ENCODE assay signal across 22 cellular contexts in genomic region chr13:42999491-42999890, GRCh38. TPM values are rescaled to one million over a fixed set of nuclear protein-coding genes. Genes with fewer than 3 reads are reported as not detected.
DNase-seq lines count a peak whose midpoint lies in the region; ATAC-seq and TF ChIP-seq lines count a peak whose summit lies in the region.
"Had no signal": no experiment of that assay in that cellular context is flagged by ENCODE, and none has a peak within 500 bp of the region (broad histone marks: within the 10 kb centered on the region; RNA-seq: fewer than 3 reads in every experiment).

No MANE protein-coding gene starts in this region.

- peaks cover 4% of the 10 kb centered on the region for H3K4me1 ChIP-seq in IMR-90 (ENCODE audit: control insufficient read depth, insufficient read depth, low read length)
- peaks cover 9 to 12% of the 10 kb centered on the region in 2 experiments for H3K4me1 ChIP-seq in trophoblast cell (ENCODE audit: control insufficient read depth in 1 of 2, insufficient read depth in 2 of 2, low read length in 2 of 2)
- H3K4me1 ChIP-seq: BE2C had no signal

- TF ChIP-seq POLR2A in IMR-90 (IDR thresholded peaks at IDR 0.05; ENCODE audit: low read depth, low read length): no peak

- no peaks in the 10 kb centered on the region for H3K79me2 ChIP-seq in trophoblast cell (ENCODE audit: control insufficient read depth, insufficient read depth, low read length, poor library complexity)

- no peak overlapping the region for H4K12ac ChIP-seq in trophoblast cell (ENCODE audit: low read depth, low read length)

- peak overlapping the region; percentile 63; the same call in 1 of the 2 replicates for H4K91ac ChIP-seq in IMR-90 (ENCODE audit: insufficient read depth, low read depth, low read length)
- peak overlapping the region; percentile 90 for H4K91ac ChIP-seq in trophoblast cell (ENCODE audit: low read depth, low read length)

- no peak overlapping the region for H3K4me3 Mint-ChIP-seq in activated CD4-positive, alpha-beta T cell treated with anti-CD3 and anti-CD28 coated beads, Interleukin-2, amount 10 ng/mL, durations not matched to agents 24 days and 14 days
- H3K4me3 Mint-ChIP-seq: CD14-positive monocyte; CD4-positive, alpha-beta T cell; CD8-positive, alpha-beta memory T cell; GM23338; H9 had no signal

- H3K23ac ChIP-seq in IMR-90 (ENCODE audit: low read depth, low read length) (no peak overlapping the region; the same call in 1 of the 2 replicates), trophoblast cell (ENCODE audit: low read length) (no peak overlapping the region)

- H2BK5ac ChIP-seq in IMR-90 (ENCODE audit: low read depth, low read length, poor library complexity, severe bottlenecking): peak overlapping the region; percentile 15
- peak overlapping the region; percentile 86 for H2BK5ac ChIP-seq in trophoblast cell (ENCODE audit: low read depth, low read length, poor library complexity)

- TF ChIP-seq RAD21 in IMR-90 (IDR thresholded peaks at IDR 0.05; ENCODE audit: low read length): no peak

- H3K27ac ChIP-seq in IMR-90 (ENCODE audit: insufficient read depth, low read length): no peak overlapping the region
- H3K27ac ChIP-seq in trophoblast cell (ENCODE audit: low read depth, low read length): peak overlapping the region; percentile 83
- H3K27ac ChIP-seq: 22Rv1; BLaER1 treated with 17β-estradiol and CSF1 and Interleukin-3, amounts not matched to agents 10 nM and 100 nM had no signal

- H3K4me2 ChIP-seq in IMR-90 (ENCODE audit: low read depth, low read length): no peak overlapping the region
- no peak overlapping the region for H3K4me2 ChIP-seq in trophoblast cell (ENCODE audit: low read length)
- H3K4me2 ChIP-seq: BLaER1 treated with 17β-estradiol and CSF1 and Interleukin-3, amounts not matched to agents 10 nM and 100 nM; GM23338 had no signal

- no peak overlapping the region for H3K27ac Mint-ChIP-seq in activated CD4-positive, alpha-beta T cell treated with anti-CD3 and anti-CD28 coated beads, Interleukin-2, amount 10 ng/mL, durations not matched to agents 24 days and 14 days
- H3K27ac Mint-ChIP-seq: CD14-positive monocyte; CD4-positive, alpha-beta T cell; CD8-positive, alpha-beta memory T cell; GM23338; H9 had no signal

- H4K8ac ChIP-seq in IMR-90 (ENCODE audit: low read depth in 2 of 2, low read length in 2 of 2) (peak overlapping the region in 1 of 2 experiments; percentile 48; a peak in 2 of 4 replicates), trophoblast cell (ENCODE audit: low read depth, low read length) (peak overlapping the region; percentile 74)

- H3K56ac ChIP-seq in IMR-90 (ENCODE audit: extremely low read depth, insufficient read depth, low read length): no peak overlapping the region

- no peak overlapping the region for H3K4me3 ChIP-seq in IMR-90 (ENCODE audit: insufficient read depth, low read depth, low read length)
- H3K4me3 ChIP-seq in trophoblast cell (ENCODE audit: low read depth, low read length): no peak overlapping the region
- H3K4me3 ChIP-seq: BLaER1 treated with 17β-estradiol and CSF1 and Interleukin-3, amounts not matched to agents 10 nM and 100 nM; GM23338 had no signal

- H3K9ac ChIP-seq in IMR-90 (ENCODE audit: low read depth, low read length) (no peak overlapping the region), trophoblast cell (ENCODE audit: low read length) (no peak overlapping the region)
- H3K9ac ChIP-seq: BLaER1 treated with 17β-estradiol and CSF1 and Interleukin-3, amounts not matched to agents 10 nM and 100 nM had no signal

- no peaks in the 10 kb centered on the region for H3K9me3 ChIP-seq in IMR-90 (ENCODE audit: control insufficient read depth, insufficient read depth, low read length)
- H3K9me3 ChIP-seq in trophoblast cell (ENCODE audit: insufficient read depth, low read depth, low read length): no peaks in the 10 kb centered on the region
- H3K9me3 ChIP-seq: BE2C had no signal

- peaks cover 27% of the 10 kb centered on the region for H3K4me1 Mint-ChIP-seq in activated CD4-positive, alpha-beta T cell treated with anti-CD3 and anti-CD28 coated beads, Interleukin-2, amount 10 ng/mL, durations not matched to agents 24 days and 14 days
- H3K4me1 Mint-ChIP-seq: GM23338, H9 had no signal

- H2BK15ac ChIP-seq in IMR-90 (ENCODE audit: low read depth, low read length): peak overlapping the region; percentile 84

- H4K20me1 ChIP-seq in IMR-90 (ENCODE audit: insufficient read depth, low read length): no peaks in the 10 kb centered on the region
- H4K20me1 ChIP-seq: BLaER1 treated with 17β-estradiol and CSF1 and Interleukin-3, amounts not matched to agents 10 nM and 100 nM had no signal

- no TSS peak for BruUV-seq in IMR-90 (replicated peaks; lab: Mats Ljungman, UMichigan)

- H2BK120ac ChIP-seq in IMR-90 (ENCODE audit: low read depth, low read length): peak overlapping the region; percentile 23
- peak overlapping the region; percentile 91 for H2BK120ac ChIP-seq in trophoblast cell (ENCODE audit: insufficient read depth, low read length, poor library complexity)

- ATAC-seq in IMR-90 (ENCODE audit: low read depth): no peak
- no peak for ATAC-seq in GM21529 (IDR thresholded peaks at IDR 0.05; ENCODE audit: unreplicated experiment)
- ATAC-seq: GM23338, HCT116 had no signal

- DNase-seq in activated CD4-positive, alpha-beta T cell treated with anti-CD3 and anti-CD28 coated beads, Interleukin-2, amount 10 ng/mL, durations not matched to agents 24 days and 14 days: peak; percentile 56
- no peak for DNase-seq in activated CD4-positive, alpha-beta T cell treated with anti-CD3 and anti-CD28 coated beads for 1 hour
- DNase-seq in IMR-90 (no peak), trophoblast cell (no peak), NCI-H146 treated with DMSO at 0.1 percent for 48 hours (lab: John Stamatoyannopoulos, UW; ENCODE audit: unreplicated experiment) (no peak)
- DNase-seq: ACHN; AML-193; BE2C; CD4-positive, alpha-beta T cell; CD8-positive, alpha-beta memory T cell; DMS 273 treated with DMSO at 0.1 percent for 48 hours; DMS79; EL; GF-D8; H9 had no signal

- no peak overlapping the region for H4K5ac ChIP-seq in IMR-90 (ENCODE audit: low read depth, low read length)

- CTCF ChIA-PET in IMR-90 (lab: Yijun Ruan, JAX): no interaction called here

- H3K4ac ChIP-seq in IMR-90 (ENCODE audit: low read depth, low read length) (peak overlapping the region; percentile 38), trophoblast cell (ENCODE audit: low read depth, low read length) (peak overlapping the region; percentile 41)

- H2AFZ ChIP-seq in IMR-90 (replicated peaks; ENCODE audit: low read length, poor library complexity) (peak overlapping the region; percentile 18), trophoblast cell (ENCODE audit: insufficient read depth, low read length, poor library complexity) (no peak overlapping the region)
- H2AFZ ChIP-seq: GM23338 had no signal

- H3K9me3 Mint-ChIP-seq in activated CD4-positive, alpha-beta T cell treated with anti-CD3 and anti-CD28 coated beads, Interleukin-2, amount 10 ng/mL, durations not matched to agents 24 days and 14 days: peaks cover 10% of the 10 kb centered on the region
- H3K9me3 Mint-ChIP-seq: CD4-positive, alpha-beta T cell; GM23338; H9 had no signal

- POLR2A ChIA-PET in IMR-90 (lab: Charles Lee; ENCODE audit: unreplicated experiment): no interaction called here

- WGBS in IMR-90 (ENCODE audit: extremely low coverage in 2 of 2, insufficient read length in 1 of 2), 2 experiments: no CpG with 5 or more reads among the region's 2 CpGs
- WGBS in trophoblast cell (ENCODE audit: extremely low coverage, insufficient coverage, insufficient read length): no CpG with 5 or more reads among the region's 2 CpGs

- peak overlapping the region; percentile 37; the same call in 1 of the 2 replicates for H3K18ac ChIP-seq in IMR-90 (ENCODE audit: low read depth, low read length)
- H3K18ac ChIP-seq in trophoblast cell (ENCODE audit: low read length): peak overlapping the region; percentile 91

- dilution Hi-C loops in IMR-90 (cut with HindIII; ENCODE audit: low sequenced_read_pairs, unreplicated experiment): no loop called here

- H3K9me1 ChIP-seq in IMR-90 (ENCODE audit: insufficient read depth, low read length): 0 out of 2 replicates have a peak, but pooled peaks cover 5% of the 10 kb centered on the region

- H3K14ac ChIP-seq in IMR-90 (replicated peaks; ENCODE audit: low read depth, low read length): 0 out of 2 replicates have a peak overlapping the region, but pooled peaks have one; percentile 71
- peak overlapping the region; percentile 87 for H3K14ac ChIP-seq in trophoblast cell (ENCODE audit: low read length)

- H3K36me3 ChIP-seq in IMR-90 (ENCODE audit: control insufficient read depth, insufficient read depth, low read length) (no peaks in the 10 kb centered on the region), trophoblast cell (ENCODE audit: control insufficient read depth in 1 of 2, insufficient read depth in 2 of 2, low read length in 2 of 2) (no peaks in the 10 kb centered on the region)
- H3K36me3 ChIP-seq: BE2C; BLaER1 treated with 17β-estradiol and CSF1 and Interleukin-3, amounts not matched to agents 10 nM and 100 nM had no signal

- intact Hi-C loops in activated CD4-positive, alpha-beta T cell treated with anti-CD3 and anti-CD28 coated beads, Interleukin-2, amount 10 ng/mL, durations not matched to agents 24 days and 14 days (cut with micrococcal nuclease): no loop called here
- intact Hi-C loops in IMR-90 (cut with micrococcal nuclease): no loop called here

- no peaks in the 10 kb centered on the region for H3K79me1 ChIP-seq in IMR-90 (ENCODE audit: low read depth in 1 of 2, low read length in 2 of 2)
- H3K79me1 ChIP-seq in trophoblast cell (ENCODE audit: low read length): peaks cover 30% of the 10 kb centered on the region

- no peaks in the 10 kb centered on the region for H3K27me3 ChIP-seq in IMR-90 (ENCODE audit: control insufficient read depth, insufficient read depth, low read length)
- H3K27me3 ChIP-seq in trophoblast cell (ENCODE audit: insufficient read depth, low read length): no peaks in the 10 kb centered on the region
- H3K27me3 ChIP-seq: BE2C; BLaER1 treated with 17β-estradiol and CSF1 and Interleukin-3, amounts not matched to agents 10 nM and 100 nM had no signal

- no peak for TF ChIP-seq CTCF in IMR-90 (conservative IDR thresholded peaks at IDR 0.05; ENCODE audit: low read depth, low read length)

- H2AK5ac ChIP-seq in IMR-90 (ENCODE audit: low read depth, low read length) (peak overlapping the region; percentile 90), trophoblast cell (ENCODE audit: low read length) (peak overlapping the region; percentile 35)

- peak overlapping the region; percentile 11 for H2BK20ac ChIP-seq in IMR-90 (ENCODE audit: low read depth, low read length)

- no peak overlapping the region for H2AK9ac ChIP-seq in IMR-90 (replicated peaks; ENCODE audit: low read depth, low read length, poor library complexity)

- in situ Hi-C loops in IMR-90 (cut with MboI; ENCODE audit: low sequenced_read_pairs): no loop called here

- no peaks in the 10 kb centered on the region for H3K36me3 Mint-ChIP-seq in activated CD4-positive, alpha-beta T cell treated with anti-CD3 and anti-CD28 coated beads, Interleukin-2, amount 10 ng/mL, durations not matched to agents 24 days and 14 days (ENCODE audit: low read depth)
- H3K36me3 Mint-ChIP-seq: CD14-positive monocyte had no signal

- H3K27me3 Mint-ChIP-seq in activated CD4-positive, alpha-beta T cell treated with anti-CD3 and anti-CD28 coated beads, Interleukin-2, amount 10 ng/mL, durations not matched to agents 24 days and 14 days: no peaks in the 10 kb centered on the region
- H3K27me3 Mint-ChIP-seq: CD4-positive, alpha-beta T cell; CD8-positive, alpha-beta memory T cell had no signal

- peak overlapping the region; percentile 100 for H2BK12ac ChIP-seq in trophoblast cell (ENCODE audit: low read length)

RNA-seq across cellular contexts. Expression of gene EPSTI1, which starts 7.5 kb away (rescaled TPM):
- 16.2 and 16.5 TPM in 2 replicates for total RNA-seq in activated CD4-positive, alpha-beta T cell treated with anti-CD3 and anti-CD28 coated beads, Interleukin-2, amount 10 ng/mL, durations not matched to agents 24 days and 14 days
- total RNA-seq in IMR-90 (2012; rRNA removed): 0.90 and 1.1 TPM in 2 replicates
- 1.0 and 1.6 TPM in 2 replicates for polyA plus RNA-seq in IMR-90 (2012; rRNA removed)
- polyA plus RNA-seq in IMR-90 (2012; cell fraction: cytosol; rRNA removed): 0.41 and 0.70 TPM in 2 replicates
- polyA plus RNA-seq in IMR-90 (2012; cell fraction: nucleus; rRNA removed; ENCODE audit: low replicate concordance): 0.45 and 3.4 TPM in 2 replicates
- 20.9 and 23.0 TPM in 2 replicates for polyA plus RNA-seq in trophoblast cell (2013)
- total RNA-seq: G401 had no signal

RNA-seq across cellular contexts. Expression of gene DNAJC15, which starts 23.9 kb away (rescaled TPM):
- total RNA-seq in activated CD4-positive, alpha-beta T cell treated with anti-CD3 and anti-CD28 coated beads, Interleukin-2, amount 10 ng/mL, durations not matched to agents 24 days and 14 days: 16.6 and 17.8 TPM in 2 replicates
- total RNA-seq in IMR-90 (2012; rRNA removed): 7.0 and 12.5 TPM in 2 replicates
- polyA plus RNA-seq in IMR-90 (2012; rRNA removed): 22.0 and 28.9 TPM in 2 replicates
- 4.2 and 6.8 TPM in 2 replicates for polyA plus RNA-seq in IMR-90 (2012; cell fraction: cytosol; rRNA removed)
- polyA plus RNA-seq in IMR-90 (2012; cell fraction: nucleus; rRNA removed; ENCODE audit: low replicate concordance): 3.5 and 6.9 TPM in 2 replicates
- 13.2 and 13.3 TPM in 2 replicates for polyA plus RNA-seq in trophoblast cell (2013)
